ENCODE assay signal across 11 cellular contexts in the genomic region with DNA sequence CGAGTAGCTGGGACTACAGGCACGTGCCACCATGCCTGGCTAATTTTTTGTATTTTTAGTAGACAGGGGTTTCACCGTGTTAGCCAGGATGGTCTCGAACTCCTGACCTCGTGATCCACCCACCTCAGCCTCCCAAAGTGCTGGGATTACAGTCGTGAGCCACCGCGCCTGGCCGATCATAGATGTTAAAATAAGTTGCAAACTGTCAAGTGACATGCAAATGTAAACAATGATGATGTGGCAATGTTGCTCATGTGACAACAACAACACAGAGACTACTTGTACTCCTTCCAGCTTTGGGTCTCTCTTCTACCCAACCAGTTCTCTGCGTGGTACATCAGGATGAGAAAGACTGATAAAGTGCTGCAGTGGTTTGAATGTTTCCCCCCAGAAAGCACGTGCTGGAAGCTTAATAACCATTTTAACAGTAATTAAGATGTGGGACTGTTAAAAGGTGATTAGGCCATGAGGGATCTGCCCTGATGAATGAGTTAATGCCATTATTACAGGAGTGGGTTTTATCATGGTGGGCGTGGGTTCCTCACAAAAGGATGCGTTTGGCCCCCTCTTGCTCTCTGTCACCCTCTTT.
DNase-seq lines count a peak whose midpoint lies in the region; ATAC-seq and TF ChIP-seq lines count a peak whose summit lies in the region.
"Had no signal": no experiment of that assay in that cellular context is flagged by ENCODE, and none has a peak within 500 bp of the region (broad histone marks: within the 10 kb centered on the region; RNA-seq: fewer than 3 reads in every experiment).

No MANE protein-coding gene starts in this region.

- peaks cover 39% of the 10 kb centered on the region for H3K4me1 Mint-ChIP-seq in nephron

- ATAC-seq in right cardiac atrium (no peak), Right ventricle myocardium inferior (no peak), GM19324 (IDR thresholded peaks at IDR 0.05; ENCODE audit: low FRiP score, unreplicated experiment) (no peak)

- TF ChIP-seq CTCF in VCaP (conservative IDR thresholded peaks at IDR 0.05) (no peak), nephron (IDR thresholded peaks at IDR 0.05; ENCODE audit: unreplicated experiment in 3 of 3) (no peak)

- peak overlapping the region in 2 of 3 experiments; percentile 3 to 17 for H3K27ac Mint-ChIP-seq in nephron
- H3K27ac Mint-ChIP-seq: B cell had no signal

- H3K4me1 ChIP-seq in right cardiac atrium (ENCODE audit: control insufficient read depth, insufficient read depth, low read length): peaks cover 9% of the 10 kb centered on the region

- H3K4me3 Mint-ChIP-seq in nephron: no peak overlapping the region
- H3K4me3 Mint-ChIP-seq: B cell had no signal

- no peaks in the 10 kb centered on the region for H3K27me3 Mint-ChIP-seq in nephron (ENCODE audit: low read depth)
- H3K27me3 Mint-ChIP-seq: B cell had no signal

- peaks cover 3% of the 10 kb centered on the region for H3K36me3 Mint-ChIP-seq in nephron (ENCODE audit: low read depth)

- H3K9me3 ChIP-seq in right cardiac atrium (ENCODE audit: control insufficient read depth, low read length): no peaks in the 10 kb centered on the region

- H3K27ac ChIP-seq in right cardiac atrium (ENCODE audit: low read length) (peak overlapping the region; percentile 51), VCaP (peak overlapping the region; percentile 65)
- H3K27ac ChIP-seq: KMS-11, PC-9 had no signal

- H3K27me3 ChIP-seq in right cardiac atrium (ENCODE audit: control insufficient read depth, insufficient read depth): no peaks in the 10 kb centered on the region

- 93% methylated on average over 13 of the region's 13 CpGs for WGBS in right cardiac atrium

- no peak for DNase-seq in right cardiac atrium
- no peak for DNase-seq in Right ventricle myocardium inferior (ENCODE audit: missing footprints)
- no peak for DNase-seq in activated naive CD4-positive, alpha-beta T cell treated with anti-CD3 and anti-CD28 coated beads, Interleukin-2, amount 50 U/mL, for 16 hours
- no peak for DNase-seq in T1000 (lab: John Stamatoyannopoulos, UW)
- DNase-seq: NCI-H187, PC-9 had no signal

- intact Hi-C loops in right cardiac atrium (cut with DNase I) (no loop called here), Right ventricle myocardium inferior (cut with DNase I) (no loop called here)

- no peaks in the 10 kb centered on the region for H3K9me3 Mint-ChIP-seq in nephron

- no peak overlapping the region for H3K4me3 ChIP-seq in right cardiac atrium (ENCODE audit: low read length)
- H3K4me3 ChIP-seq: PC-9 had no signal
